In the genomic region with DNA sequence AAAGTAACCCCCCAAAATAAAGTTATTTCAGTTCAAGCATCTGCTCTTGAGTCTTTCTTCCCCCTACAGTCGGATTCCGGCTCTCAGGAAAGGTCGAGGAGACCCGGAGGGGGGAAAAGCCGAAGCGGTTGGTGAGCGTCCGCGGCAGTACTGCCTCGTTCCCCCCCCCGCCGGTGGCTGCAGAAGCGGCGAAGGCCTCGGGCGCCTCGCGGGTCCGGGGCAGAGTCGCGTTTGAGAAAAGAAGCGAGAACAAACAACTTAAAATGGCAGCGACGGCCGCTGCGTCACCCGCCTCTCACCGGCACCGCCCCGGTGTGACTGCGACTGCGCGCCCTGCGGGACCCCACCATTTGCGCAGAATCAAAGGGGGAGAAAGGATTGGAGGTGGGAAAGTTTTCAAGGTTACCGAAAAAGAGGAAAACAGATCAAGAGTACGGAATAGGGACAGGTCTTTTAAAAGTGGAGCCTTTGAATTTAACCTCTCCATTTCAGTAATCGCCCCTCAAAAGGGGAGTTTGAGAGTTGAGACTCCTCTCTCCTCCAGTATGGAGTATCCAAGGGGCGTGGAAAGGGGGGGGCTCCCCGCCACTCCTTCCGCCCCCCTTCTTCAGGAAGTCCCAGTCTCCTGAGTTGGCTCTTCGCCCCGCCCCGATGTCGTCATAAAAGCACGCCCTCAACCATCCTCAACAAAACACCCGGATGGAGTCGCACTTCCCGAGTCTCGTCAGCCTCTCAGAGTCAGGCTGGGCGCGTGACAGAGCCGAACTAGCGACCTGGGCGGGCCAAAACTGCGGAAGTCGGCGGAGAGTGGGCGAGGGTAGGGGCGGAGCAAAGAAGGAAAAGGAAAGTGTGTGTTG, we compare ENCODE assay signal across 1 cellular context.
TF ChIP-seq lines count a peak whose summit lies in the region.

No MANE protein-coding gene starts in this region.

TF ChIP-seq in HepG2, 621 proteins besides CTCF, POLR2A, EP300 and RAD21 (continued from another document and continues in another):
- TF ChIP-seq ATF5 (CRISPR knock-in tag; IDR thresholded peaks at IDR 0.05; ENCODE audit: low read depth) = no peak
- no peak for TF ChIP-seq PCBP2 (optimal IDR thresholded peaks at IDR 0.05; ENCODE audit: low read depth, low read length, poor library complexity, severe bottlenecking)
- TF ChIP-seq SAFB2 (CRISPR knock-in tag; IDR thresholded peaks at IDR 0.05; ENCODE audit: borderline replicate concordance, low read depth) = no peak; the same call in 1 of the 2 replicates
- no peak for TF ChIP-seq ZFP36L2 (CRISPR knock-in tag; IDR thresholded peaks at IDR 0.05)
- peak; percentile 66; the same call in 1 of the 2 replicates for TF ChIP-seq ZNF337 (CRISPR knock-in tag; IDR thresholded peaks at IDR 0.05; ENCODE audit: borderline replicate concordance, low read depth)
- TF ChIP-seq ZBTB44 (CRISPR knock-in tag; IDR thresholded peaks at IDR 0.05) = 0 out of 2 replicates have a peak, but pooled peaks have one; percentile 23
- peak; percentile 91; the same call in 1 of the 2 replicates for TF ChIP-seq ZSCAN12 (CRISPR knock-in tag; IDR thresholded peaks at IDR 0.05)
- TF ChIP-seq, protein P1, sequence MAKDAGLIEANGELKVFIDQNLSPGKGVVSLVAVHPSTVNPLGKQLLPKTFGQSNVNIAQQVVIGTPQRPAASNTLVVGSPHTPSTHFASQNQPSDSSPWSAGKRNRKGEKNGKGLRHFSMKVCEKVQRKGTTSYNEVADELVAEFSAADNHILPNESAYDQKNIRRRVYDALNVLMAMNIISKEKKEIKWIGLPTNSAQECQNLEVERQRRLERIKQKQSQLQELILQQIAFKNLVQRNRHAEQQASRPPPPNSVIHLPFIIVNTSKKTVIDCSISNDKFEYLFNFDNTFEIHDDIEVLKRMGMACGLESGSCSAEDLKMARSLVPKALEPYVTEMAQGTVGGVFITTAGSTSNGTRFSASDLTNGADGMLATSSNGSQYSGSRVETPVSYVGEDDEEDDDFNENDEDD (CRISPR knock-in tag; IDR thresholded peaks at IDR 0.05; ENCODE audit: borderline replicate concordance) = peak; percentile 30; the same call in 1 of the 2 replicates
- TF ChIP-seq SMYD3 (CRISPR knock-in tag; IDR thresholded peaks at IDR 0.05) = no peak
- TF ChIP-seq NONO (IDR thresholded peaks at IDR 0.05) = peak; percentile 98
- peak; percentile 74 for TF ChIP-seq NONO (CRISPR knock-in tag; conservative IDR thresholded peaks at IDR 0.05)
- no peak for TF ChIP-seq TEAD2 (CRISPR knock-in tag; IDR thresholded peaks at IDR 0.05)
- TF ChIP-seq ZMYM3 (CRISPR knock-in tag; IDR thresholded peaks at IDR 0.05) = no peak; the same call in 1 of the 2 replicates
- TF ChIP-seq GTF3A (CRISPR knock-in tag; conservative IDR thresholded peaks at IDR 0.05) = no peak
- TF ChIP-seq ZNF772 (CRISPR knock-in tag; IDR thresholded peaks at IDR 0.05) = peak; percentile 78; the same call in 1 of the 2 replicates
- TF ChIP-seq CHD2 (IDR thresholded peaks at IDR 0.05; ENCODE audit: low read depth, low read length) = peak; percentile 68
- peak; percentile 17; the same call in 1 of the 2 replicates for TF ChIP-seq MIXL1 (CRISPR knock-in tag; IDR thresholded peaks at IDR 0.05)
- TF ChIP-seq, protein P2, sequence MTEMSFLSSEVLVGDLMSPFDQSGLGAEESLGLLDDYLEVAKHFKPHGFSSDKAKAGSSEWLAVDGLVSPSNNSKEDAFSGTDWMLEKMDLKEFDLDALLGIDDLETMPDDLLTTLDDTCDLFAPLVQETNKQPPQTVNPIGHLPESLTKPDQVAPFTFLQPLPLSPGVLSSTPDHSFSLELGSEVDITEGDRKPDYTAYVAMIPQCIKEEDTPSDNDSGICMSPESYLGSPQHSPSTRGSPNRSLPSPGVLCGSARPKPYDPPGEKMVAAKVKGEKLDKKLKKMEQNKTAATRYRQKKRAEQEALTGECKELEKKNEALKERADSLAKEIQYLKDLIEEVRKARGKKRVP (CRISPR knock-in tag; IDR thresholded peaks at IDR 0.05) = peak in 1 of 2 experiments; percentile 56; a peak in 2 of 4 replicates
- TF ChIP-seq ZNF557 (CRISPR knock-in tag; IDR thresholded peaks at IDR 0.05) = peak; percentile 64; the same call in 1 of the 2 replicates
- TF ChIP-seq ZFY (CRISPR knock-in tag; IDR thresholded peaks at IDR 0.05) = peak; percentile 80
- TF ChIP-seq MEIS1 (CRISPR knock-in tag; IDR thresholded peaks at IDR 0.05; ENCODE audit: borderline replicate concordance) = peak; percentile 65; the same call in 1 of the 2 replicates
- 0 out of 2 replicates have a peak, but pooled peaks have one; percentile 61 for TF ChIP-seq ZNF75D (CRISPR knock-in tag; IDR thresholded peaks at IDR 0.05; ENCODE audit: borderline replicate concordance)
- TF ChIP-seq NFE2L1 (CRISPR knock-in tag; IDR thresholded peaks at IDR 0.05; ENCODE audit: borderline replicate concordance) = 0 out of 2 replicates have a peak, but pooled peaks have one; percentile 38
- TF ChIP-seq SPEN (CRISPR knock-in tag; IDR thresholded peaks at IDR 0.05; ENCODE audit: low read depth) = peak; percentile 72
- TF ChIP-seq ZNF142 (CRISPR knock-in tag; IDR thresholded peaks at IDR 0.05) = peak; percentile 70; the same call in 1 of the 2 replicates
- 0 out of 2 replicates have a peak, but pooled peaks have one; percentile 27 for TF ChIP-seq ZNF329 (CRISPR knock-in tag; IDR thresholded peaks at IDR 0.05; ENCODE audit: low read depth)
- TF ChIP-seq, protein P3, sequence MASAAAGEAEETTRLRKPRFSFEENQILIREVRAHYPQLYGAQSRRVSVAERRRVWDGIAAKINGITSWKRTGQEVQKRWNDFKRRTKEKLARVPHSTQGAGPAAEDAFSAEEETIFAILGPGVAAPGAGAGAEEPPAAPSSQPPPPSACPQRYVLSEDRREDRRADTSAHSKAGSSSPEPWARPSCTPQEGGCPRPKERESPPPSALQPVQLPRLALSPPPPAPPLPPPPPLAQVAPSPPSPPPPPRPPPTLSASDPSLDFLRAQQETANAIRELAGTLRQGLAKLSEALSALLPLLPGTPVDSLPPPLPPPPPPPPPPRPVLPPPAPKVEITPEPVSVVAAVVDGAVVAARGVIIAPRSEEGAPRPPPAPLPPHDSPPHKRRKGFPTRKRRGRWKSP (CRISPR knock-in tag; IDR thresholded peaks at IDR 0.05) = no peak
- peak; percentile 87; the same call in 1 of the 2 replicates for TF ChIP-seq ZNF619 (CRISPR knock-in tag; IDR thresholded peaks at IDR 0.05)
- TF ChIP-seq NFYB (CRISPR knock-in tag; IDR thresholded peaks at IDR 0.05) = peak; percentile 82
- TF ChIP-seq ETV6 (CRISPR knock-in tag; conservative IDR thresholded peaks at IDR 0.05) = peak; percentile 90
- TF ChIP-seq FOSL1 (CRISPR knock-in tag; IDR thresholded peaks at IDR 0.05; ENCODE audit: borderline replicate concordance) = no peak; the same call in 1 of the 2 replicates
- peak; percentile 100 for TF ChIP-seq FOXK2 (IDR thresholded peaks at IDR 0.05)
- peak; percentile 96 for TF ChIP-seq KAT8 (CRISPR knock-in tag; IDR thresholded peaks at IDR 0.05)
- 0 out of 2 replicates have a peak, but pooled peaks have one; percentile 2 for TF ChIP-seq FOXP1 (IDR thresholded peaks at IDR 0.05)
- TF ChIP-seq FOXP1 (CRISPR knock-in tag; IDR thresholded peaks at IDR 0.05) = no peak
- TF ChIP-seq NFE2L2 (IDR thresholded peaks at IDR 0.05; ENCODE audit: low read length) = 0 out of 2 replicates have a peak, but pooled peaks have one; percentile 3
- TF ChIP-seq, protein P4, sequence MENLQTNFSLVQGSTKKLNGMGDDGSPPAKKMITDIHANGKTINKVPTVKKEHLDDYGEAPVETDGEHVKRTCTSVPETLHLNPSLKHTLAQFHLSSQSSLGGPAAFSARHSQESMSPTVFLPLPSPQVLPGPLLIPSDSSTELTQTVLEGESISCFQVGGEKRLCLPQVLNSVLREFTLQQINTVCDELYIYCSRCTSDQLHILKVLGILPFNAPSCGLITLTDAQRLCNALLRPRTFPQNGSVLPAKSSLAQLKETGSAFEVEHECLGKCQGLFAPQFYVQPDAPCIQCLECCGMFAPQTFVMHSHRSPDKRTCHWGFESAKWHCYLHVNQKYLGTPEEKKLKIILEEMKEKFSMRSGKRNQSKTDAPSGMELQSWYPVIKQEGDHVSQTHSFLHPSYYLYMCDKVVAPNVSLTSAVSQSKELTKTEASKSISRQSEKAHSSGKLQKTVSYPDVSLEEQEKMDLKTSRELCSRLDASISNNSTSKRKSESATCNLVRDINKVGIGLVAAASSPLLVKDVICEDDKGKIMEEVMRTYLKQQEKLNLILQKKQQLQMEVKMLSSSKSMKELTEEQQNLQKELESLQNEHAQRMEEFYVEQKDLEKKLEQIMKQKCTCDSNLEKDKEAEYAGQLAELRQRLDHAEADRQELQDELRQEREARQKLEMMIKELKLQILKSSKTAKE (CRISPR knock-in tag; IDR thresholded peaks at IDR 0.05; ENCODE audit: borderline replicate concordance) = no peak
- peak; percentile 53; the same call in 1 of the 2 replicates for TF ChIP-seq STAT5B (CRISPR knock-in tag; IDR thresholded peaks at IDR 0.05)
- no peak for TF ChIP-seq ZNF780A (CRISPR knock-in tag; IDR thresholded peaks at IDR 0.05)
- TF ChIP-seq SMARCE1 (IDR thresholded peaks at IDR 0.05; ENCODE audit: borderline replicate concordance) = no peak
- TF ChIP-seq ELF4 (CRISPR knock-in tag; IDR thresholded peaks at IDR 0.05; ENCODE audit: borderline replicate concordance) = peak; percentile 97
- no peak for TF ChIP-seq ZNF17 (CRISPR knock-in tag; IDR thresholded peaks at IDR 0.05)
- peak; percentile 39 for TF ChIP-seq TARDBP (CRISPR knock-in tag; IDR thresholded peaks at IDR 0.05)
- TF ChIP-seq, protein P5, sequence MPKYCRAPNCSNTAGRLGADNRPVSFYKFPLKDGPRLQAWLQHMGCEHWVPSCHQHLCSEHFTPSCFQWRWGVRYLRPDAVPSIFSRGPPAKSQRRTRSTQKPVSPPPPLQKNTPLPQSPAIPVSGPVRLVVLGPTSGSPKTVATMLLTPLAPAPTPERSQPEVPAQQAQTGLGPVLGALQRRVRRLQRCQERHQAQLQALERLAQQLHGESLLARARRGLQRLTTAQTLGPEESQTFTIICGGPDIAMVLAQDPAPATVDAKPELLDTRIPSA (CRISPR knock-in tag; IDR thresholded peaks at IDR 0.05; ENCODE audit: borderline replicate concordance) = no peak
- TF ChIP-seq KLF15 (CRISPR knock-in tag; IDR thresholded peaks at IDR 0.05; ENCODE audit: borderline replicate concordance) = peak; percentile 82; the same call in 1 of the 2 replicates
- peak; percentile 92; the same call in 1 of the 2 replicates for TF ChIP-seq ZMAT3 (CRISPR knock-in tag; conservative IDR thresholded peaks at IDR 0.05)
